In the genomic region with DNA sequence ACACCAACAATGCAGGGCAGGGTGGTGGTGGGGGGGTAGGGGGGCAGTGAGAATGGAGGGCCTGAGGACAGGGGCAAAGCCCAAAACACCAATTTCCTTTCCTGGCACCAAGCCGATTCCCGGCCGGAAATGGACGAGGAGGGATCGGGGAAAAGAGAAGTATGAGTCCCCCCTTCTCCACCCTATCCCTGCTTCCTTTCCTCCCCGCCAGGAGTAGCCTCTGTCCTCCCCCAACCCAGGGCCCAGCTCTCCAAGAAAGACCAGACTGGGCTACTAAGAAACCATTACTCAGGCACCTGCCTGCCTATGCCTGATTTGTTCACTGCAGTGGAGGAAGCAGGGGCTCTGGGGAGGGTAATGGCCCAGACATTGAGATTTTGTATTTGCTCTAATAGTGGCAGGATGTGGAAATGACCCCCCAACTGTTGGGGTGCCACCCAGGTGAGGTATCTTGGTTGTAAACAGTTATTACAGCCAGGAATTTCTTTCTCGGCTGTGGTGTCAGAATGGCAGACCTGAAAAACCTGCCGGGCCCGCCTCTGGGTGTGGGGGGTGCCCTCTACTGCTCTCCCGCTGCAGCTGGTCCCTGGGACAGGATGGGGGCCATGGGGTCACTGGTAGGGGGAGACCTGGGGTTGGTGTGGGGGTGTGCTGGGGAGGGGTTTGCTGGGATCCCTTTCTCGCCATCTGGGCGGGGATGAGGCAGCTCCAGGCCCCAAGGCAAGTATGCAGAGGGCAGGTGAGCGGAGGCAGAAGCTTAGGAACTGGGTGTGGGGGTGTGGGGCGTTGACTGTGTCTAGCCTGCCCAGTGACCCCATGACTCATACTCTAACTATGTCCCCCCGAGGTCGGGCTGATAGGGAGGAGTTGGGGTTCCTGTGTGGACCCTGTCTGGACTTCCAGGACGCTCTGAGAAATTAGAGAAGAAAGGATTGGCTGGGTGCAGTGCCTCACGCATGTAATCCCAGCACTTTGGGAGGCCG, we compare ENCODE assay signal across 10 cellular contexts. TPM values are rescaled to one million over a fixed set of nuclear protein-coding genes. Genes with fewer than 3 reads are reported as not detected.
DNase-seq lines count a peak whose midpoint lies in the region; ATAC-seq, FAIRE-seq and TF ChIP-seq lines count a peak whose summit lies in the region.
"Had no signal": no experiment of that assay in that cellular context is flagged by ENCODE, and none has a peak within 500 bp of the region (broad histone marks: within the 10 kb centered on the region; RNA-seq: fewer than 3 reads in every experiment).

No MANE protein-coding gene starts in this region.

- H3K9me3 ChIP-seq in K562 (replicated peaks; ENCODE audit: control insufficient read depth, insufficient read depth, low read depth, low read length) (no peaks in the 10 kb centered on the region), upper lobe of right lung (no peaks in the 10 kb centered on the region)

- H4K20me1 ChIP-seq in K562 (replicated peaks; ENCODE audit: control insufficient read depth, insufficient read depth, low read length) = no peaks in the 10 kb centered on the region

- intact Hi-C loops in K562 (cut with micrococcal nuclease) (no loop called here), left colon (cut with DNase I, micrococcal nuclease) (no loop called here), upper lobe of right lung (cut with DNase I) (no loop called here)

- 54% methylated on average over 9 of the region's 19 CpGs for WGBS in K562 (ENCODE audit: insufficient coverage, low coverage, missing lambda C conversion rate)

- H3K36me3 ChIP-seq in K562 (ENCODE audit: control insufficient read depth, insufficient read depth, low read length) = no peaks in the 10 kb centered on the region
- no peaks in the 10 kb centered on the region for H3K36me3 ChIP-seq in upper lobe of right lung

- H3K4me1 ChIP-seq in K562 (replicated peaks in 1 of 2; ENCODE audit: control insufficient read depth in 2 of 2, insufficient read depth in 2 of 2, low read length in 2 of 2) (peaks cover 0 to 12% of the 10 kb centered on the region in 2 experiments; a peak in 3 of 5 replicates), upper lobe of right lung (no peaks in the 10 kb centered on the region)

- H3K9me1 ChIP-seq in K562 (ENCODE audit: control insufficient read depth, insufficient read depth, low read length) = no peaks in the 10 kb centered on the region

- no peak for TF ChIP-seq CTCF in K562 (IDR thresholded peaks at IDR 0.05 in 2 of 3, conservative IDR thresholded peaks at IDR 0.05 in 1 of 3; ENCODE audit: insufficient read depth in 2 of 3, low read depth in 1 of 3, low read length in 3 of 3)
- TF ChIP-seq CTCF in upper lobe of right lung (IDR thresholded peaks at IDR 0.05) = no peak

- CTCF ChIA-PET in K562 (lab: Yijun Ruan, JAX; ENCODE audit: low intra/inter-chr PET ratio) = no interaction called here

- no TSS peak for BruUV-seq in K562 (replicated peaks; lab: Mats Ljungman, UMichigan)

- POLR2A ChIA-PET in K562 (lab: Yijun Ruan, JAX) = interaction anchor here (0.6 to 1.0 kb wide), 2 partner anchors 8 to 120 kb away, joined by 3 read pairs; no protein-coding TSS in a partner anchor

- H3K4me1 Mint-ChIP-seq in stimulated activated naive CD8-positive, alpha-beta T cell treated with anti-CD3 and anti-CD28 coated beads, Interleukin-15, amount 100 ng/mL, for 72 hours = peaks cover 23% of the 10 kb centered on the region

- no peak for TF ChIP-seq POLR2A in K562 (conservative IDR thresholded peaks at IDR 0.05)

- no peak overlapping the region for H3K4me3 Mint-ChIP-seq in stimulated activated naive CD8-positive, alpha-beta T cell treated with anti-CD3 and anti-CD28 coated beads, Interleukin-15, amount 100 ng/mL, for 72 hours

- H3K27me3 Mint-ChIP-seq in stimulated activated naive CD8-positive, alpha-beta T cell treated with anti-CD3 and anti-CD28 coated beads, Interleukin-15, amount 100 ng/mL, for 72 hours = no peaks in the 10 kb centered on the region

- ATAC-seq in K562 (peak; percentile 47; the same call in 2 of the 3 replicates), left colon (peak; percentile 67), upper lobe of right lung (peak; percentile 54), HG02840 (IDR thresholded peaks at IDR 0.05; ENCODE audit: low FRiP score, unreplicated experiment) (no peak)
- ATAC-seq in stimulated activated naive CD8-positive, alpha-beta T cell treated with anti-CD3 and anti-CD28 coated beads, Interleukin-15, amount 100 ng/mL, for 72 hours = no peak

- DNase-seq in K562 (ENCODE audit: extremely low read depth in 1 of 4, low spot score in 3 of 4) = peak in 3 of 4 experiments; percentile 19 to 42 (median 36)
- DNase-seq in left colon = no peak
- DNase-seq in upper lobe of right lung = no peak
- no peak for DNase-seq in stimulated activated naive CD8-positive, alpha-beta T cell treated with anti-CD3 and anti-CD28 coated beads, Interleukin-15, amount 100 ng/mL, for 72 hours
- DNase-seq in stimulated activated CD4-positive, alpha-beta T cell treated with anti-CD3 and anti-CD28 coated beads, Interleukin-1b, Interleukin-23, amount 100 ng/mL, for 48 hours = no peak
- DNase-seq: DND-41, GM23248, OCI-M1 had no signal

- no peak overlapping the region for H3K27ac Mint-ChIP-seq in stimulated activated naive CD8-positive, alpha-beta T cell treated with anti-CD3 and anti-CD28 coated beads, Interleukin-15, amount 100 ng/mL, for 72 hours

- no peak for TF ChIP-seq EP300 in K562 (IDR thresholded peaks at IDR 0.05; ENCODE audit: low read length)

- in situ Hi-C loops in K562 (cut with MboI) = no loop called here

- no peaks in the 10 kb centered on the region; the same call in 2 of the 3 replicates for H3K79me2 ChIP-seq in K562 (ENCODE audit: control insufficient read depth, insufficient read depth, low read length)

- FAIRE-seq in K562 (lab: Jason Lieb, UNC) = no peak
- FAIRE-seq: islet of Langerhans had no signal

- H3K27ac ChIP-seq in K562 (ENCODE audit: extremely low read depth, low read depth, low read length) = no peak overlapping the region
- H3K27ac ChIP-seq in upper lobe of right lung = peak overlapping the region; percentile 58
- H3K27ac ChIP-seq: GM23248 had no signal

- H3K9ac ChIP-seq in K562 (ENCODE audit: insufficient read depth in 1 of 2, low read depth in 2 of 2, low read length in 2 of 2) = peak overlapping the region in 1 of 2 experiments; percentile 2; a peak in 2 of 4 replicates
- H3K9ac ChIP-seq: GM23248 had no signal

- TF ChIP-seq RAD21 in K562 (CRISPR knock-in tag; conservative IDR thresholded peaks at IDR 0.05 in 1 of 2, IDR thresholded peaks at IDR 0.05 in 1 of 2) = no peak

- H2AFZ ChIP-seq in K562 (ENCODE audit: low read depth, low read length) = no peak overlapping the region
- H2AFZ ChIP-seq: GM23248 had no signal

- H3K4me3 ChIP-seq in K562 (no peak overlapping the region), upper lobe of right lung (peak overlapping the region; percentile 40)
- H3K4me3 ChIP-seq: GM23248 had no signal

- H3K27me3 ChIP-seq in K562 (ENCODE audit: control insufficient read depth in 2 of 2, insufficient read depth in 2 of 2, low read length in 2 of 2) = no peaks in the 10 kb centered on the region
- H3K27me3 ChIP-seq in upper lobe of right lung = no peaks in the 10 kb centered on the region

- no peaks in the 10 kb centered on the region for H3K9me3 Mint-ChIP-seq in stimulated activated naive CD8-positive, alpha-beta T cell treated with anti-CD3 and anti-CD28 coated beads, Interleukin-15, amount 100 ng/mL, for 72 hours

- H3K4me2 ChIP-seq in K562 (ENCODE audit: insufficient read depth, low read length) = no peak overlapping the region

RNA-seq across cellular contexts. Expression of a gene that starts 0.7 kb away (rescaled TPM):
- total RNA-seq in K562 (2011; cell fraction: chromatin; rRNA removed; ENCODE audit: low replicate concordance) = 4.7 and 8.2 TPM in 2 replicates
- 2.5 and 2.9 TPM in 2 replicates for total RNA-seq in K562 (2011; cell fraction: nucleolus; rRNA removed)
- total RNA-seq in K562 (2011; cell fraction: nucleoplasm; rRNA removed) = 4.4 and 7.8 TPM in 2 replicates
- 0.77 and 1.1 TPM in 2 replicates for total RNA-seq in K562 (2014; rRNA removed)
- total RNA-seq in K562 (2014; rRNA removed; fragmentation: Illumina TruSeq; extraction: Trizol) = 0.22 and 0.29 TPM in 2 replicates
- 0.40 and 0.57 TPM in 2 replicates for total RNA-seq in K562 (2015; rRNA removed; fragmentation: Illumina TruSeq; extraction: Trizol)
- 3.1 and 3.6 TPM in 2 replicates for total RNA-seq in K562 (2021)
- polyA plus RNA-seq in K562 (2011; rRNA removed) = 0.54 and 1.3 TPM in 2 replicates
- polyA plus RNA-seq in K562 (2011; cell fraction: cytosol; rRNA removed) = 0.74 and 0.97 TPM in 2 replicates
- 3.4 and 4.4 TPM in 2 replicates for polyA plus RNA-seq in K562 (2011; cell fraction: nucleus; rRNA removed)
- polyA plus RNA-seq in K562 (2012) = 1.9 and 3.0 TPM in 2 replicates
- polyA plus RNA-seq in K562 (2014; fragmentation: Illumina TruSeq; extraction: Trizol) = 1.9 and 2.0 TPM in 2 replicates
- under 1 TPM; 0.13 to 0.14 TPM for polyA plus RNA-seq in K562 (2014; fragmentation: Nextera tagmentation; extraction: Ambion mirVana)
- 1.3 and 2.2 TPM in 2 replicates for polyA plus RNA-seq in K562 (2014; rRNA removed)
- 0.32 and 0.51 TPM in 2 replicates for polyA minus RNA-seq in K562 (2011; rRNA and poly(A)+ RNA removed)
- polyA minus RNA-seq in K562 (2011; cell fraction: cytosol; rRNA and poly(A)+ RNA removed) = 0.48 and 0.64 TPM in 2 replicates
- polyA minus RNA-seq in K562 (2011; cell fraction: nucleus; rRNA and poly(A)+ RNA removed) = 0.67 and 0.78 TPM in 2 replicates
- 10 to 100 TPM; 15.0 to 15.7 TPM for total RNA-seq in left colon
- total RNA-seq in upper lobe of right lung = 10.8 TPM

RNA-seq across cellular contexts. Expression of a gene that starts 14.3 kb away (rescaled TPM):
- 7.1 and 19.3 TPM in 2 replicates for total RNA-seq in K562 (2011; cell fraction: chromatin; rRNA removed; ENCODE audit: low replicate concordance)
- 10.7 and 13.4 TPM in 2 replicates for total RNA-seq in K562 (2011; cell fraction: nucleolus; rRNA removed)
- 11.1 and 15.0 TPM in 2 replicates for total RNA-seq in K562 (2011; cell fraction: nucleoplasm; rRNA removed)
- total RNA-seq in K562 (2014; rRNA removed) (2.0 and 2.4 TPM in 2 replicates), K562 (2014; rRNA removed; fragmentation: Illumina TruSeq; extraction: Trizol) (0.55 and 0.64 TPM in 2 replicates), K562 (2015; rRNA removed; fragmentation: Illumina TruSeq; extraction: Trizol) (0.75 and 1.2 TPM in 2 replicates), K562 (2021) (2.8 and 3.8 TPM in 2 replicates), left colon (1 to 10 TPM; 4.2 to 5.9 TPM), upper lobe of right lung (17.3 TPM)
- polyA plus RNA-seq in K562 (2011; rRNA removed) (2.5 and 5.3 TPM in 2 replicates), K562 (2014; fragmentation: Illumina TruSeq; extraction: Trizol) (3.6 and 3.7 TPM in 2 replicates), K562 (2014; fragmentation: Nextera tagmentation; extraction: Ambion mirVana) (under 1 TPM; 0.24 to 0.29 TPM), K562 (2014; rRNA removed) (3.8 and 5.7 TPM in 2 replicates)
- 2.9 and 4.7 TPM in 2 replicates for polyA plus RNA-seq in K562 (2011; cell fraction: cytosol; rRNA removed)
- 23.9 and 40.4 TPM in 2 replicates for polyA plus RNA-seq in K562 (2011; cell fraction: nucleus; rRNA removed)
- 2.3 and 14.7 TPM in 2 replicates for polyA plus RNA-seq in K562 (2012)
- polyA minus RNA-seq in K562 (2011; rRNA and poly(A)+ RNA removed) = 0.63 and 0.72 TPM in 2 replicates
- 0.67 and 1.4 TPM in 2 replicates for polyA minus RNA-seq in K562 (2011; cell fraction: cytosol; rRNA and poly(A)+ RNA removed)
- polyA minus RNA-seq in K562 (2011; cell fraction: nucleus; rRNA and poly(A)+ RNA removed) = 3.9 and 4.9 TPM in 2 replicates

RNA-seq across cellular contexts. Expression of a gene that starts 16.3 kb away (rescaled TPM):
- 40.6 and 53.3 TPM in 2 replicates for total RNA-seq in K562 (2011; cell fraction: chromatin; rRNA removed; ENCODE audit: low replicate concordance)
- total RNA-seq in K562 (2011; cell fraction: nucleolus; rRNA removed) = 26.7 and 35.2 TPM in 2 replicates
- total RNA-seq in K562 (2011; cell fraction: nucleoplasm; rRNA removed) = 33.7 and 52.6 TPM in 2 replicates
- total RNA-seq in K562 (2014; rRNA removed) (15.9 and 20.8 TPM in 2 replicates), K562 (2014; rRNA removed; fragmentation: Illumina TruSeq; extraction: Trizol) (8.4 and 9.5 TPM in 2 replicates), K562 (2015; rRNA removed; fragmentation: Illumina TruSeq; extraction: Trizol) (11.8 and 11.9 TPM in 2 replicates), K562 (2021) (16.9 and 20.3 TPM in 2 replicates), left colon (10 to 100 TPM; 23.2 to 26.6 TPM), upper lobe of right lung (62.4 TPM)
- polyA plus RNA-seq in K562 (2011; rRNA removed) (10.5 and 11.2 TPM in 2 replicates), K562 (2014; fragmentation: Illumina TruSeq; extraction: Trizol) (18.7 and 20.6 TPM in 2 replicates), K562 (2014; fragmentation: Nextera tagmentation; extraction: Ambion mirVana) (1 to 10 TPM; 1.9 to 3.8 TPM), K562 (2014; rRNA removed) (14.8 and 15.1 TPM in 2 replicates)
- polyA plus RNA-seq in K562 (2011; cell fraction: cytosol; rRNA removed) = 13.1 and 28.0 TPM in 2 replicates
- 11.2 and 20.3 TPM in 2 replicates for polyA plus RNA-seq in K562 (2011; cell fraction: nucleus; rRNA removed)
- 18.1 and 29.3 TPM in 2 replicates for polyA plus RNA-seq in K562 (2012)
- polyA minus RNA-seq in K562 (2011; rRNA and poly(A)+ RNA removed) = 15.7 and 26.0 TPM in 2 replicates
- polyA minus RNA-seq in K562 (2011; cell fraction: cytosol; rRNA and poly(A)+ RNA removed) = 22.6 and 27.9 TPM in 2 replicates
- polyA minus RNA-seq in K562 (2011; cell fraction: nucleus; rRNA and poly(A)+ RNA removed) = 12.1 and 15.5 TPM in 2 replicates

RNA-seq across cellular contexts. Expression of a gene that starts 20.2 kb away (rescaled TPM):
- 248 and 538 TPM in 2 replicates for total RNA-seq in K562 (2011; cell fraction: chromatin; rRNA removed; ENCODE audit: low replicate concordance)
- total RNA-seq in K562 (2011; cell fraction: nucleolus; rRNA removed) = 297 and 325 TPM in 2 replicates
- 309 and 310 TPM in 2 replicates for total RNA-seq in K562 (2011; cell fraction: nucleoplasm; rRNA removed)
- total RNA-seq in K562 (2014; rRNA removed) (52.5 and 59.7 TPM in 2 replicates), K562 (2014; rRNA removed; fragmentation: Illumina TruSeq; extraction: Trizol) (28.6 and 40.4 TPM in 2 replicates), K562 (2015; rRNA removed; fragmentation: Illumina TruSeq; extraction: Trizol) (27.5 and 29.0 TPM in 2 replicates), K562 (2021) (78.7 and 79.9 TPM in 2 replicates), left colon (10 to 100 TPM; 39.7 to 57.7 TPM), upper lobe of right lung (63.2 TPM)
- polyA plus RNA-seq in K562 (2011; rRNA removed) (122 and 125 TPM in 2 replicates), K562 (2014; fragmentation: Illumina TruSeq; extraction: Trizol) (81.8 and 90.8 TPM in 2 replicates), K562 (2014; fragmentation: Nextera tagmentation; extraction: Ambion mirVana) (10 to 100 TPM; 19.4 to 31.0 TPM), K562 (2014; rRNA removed) (106 and 136 TPM in 2 replicates)
- 110 and 158 TPM in 2 replicates for polyA plus RNA-seq in K562 (2011; cell fraction: cytosol; rRNA removed)
- 536 and 714 TPM in 2 replicates for polyA plus RNA-seq in K562 (2011; cell fraction: nucleus; rRNA removed)
- polyA plus RNA-seq in K562 (2012) = 72.7 and 146 TPM in 2 replicates
- 50.8 and 83.2 TPM in 2 replicates for polyA minus RNA-seq in K562 (2011; rRNA and poly(A)+ RNA removed)
- 30.2 and 31.0 TPM in 2 replicates for polyA minus RNA-seq in K562 (2011; cell fraction: cytosol; rRNA and poly(A)+ RNA removed)
- polyA minus RNA-seq in K562 (2011; cell fraction: nucleus; rRNA and poly(A)+ RNA removed) = 90.1 and 104 TPM in 2 replicates

RNA-seq across cellular contexts. Expression of a gene that starts 57.4 kb away (rescaled TPM):
- total RNA-seq in K562 (2011; cell fraction: chromatin; rRNA removed; ENCODE audit: low replicate concordance) = 195 and 197 TPM in 2 replicates
- total RNA-seq in K562 (2011; cell fraction: nucleolus; rRNA removed) = 52.9 and 55.0 TPM in 2 replicates
- total RNA-seq in K562 (2011; cell fraction: nucleoplasm; rRNA removed) = 112 and 180 TPM in 2 replicates
- 21.7 and 24.0 TPM in 2 replicates for total RNA-seq in K562 (2014; rRNA removed)
- 15.3 and 16.2 TPM in 2 replicates for total RNA-seq in K562 (2014; rRNA removed; fragmentation: Illumina TruSeq; extraction: Trizol)
- total RNA-seq in K562 (2015; rRNA removed; fragmentation: Illumina TruSeq; extraction: Trizol) = 18.4 and 20.8 TPM in 2 replicates
- 27.4 and 37.5 TPM in 2 replicates for total RNA-seq in K562 (2021)
- 28.8 and 31.9 TPM in 2 replicates for polyA plus RNA-seq in K562 (2011; rRNA removed)
- polyA plus RNA-seq in K562 (2011; cell fraction: cytosol; rRNA removed) = 15.3 and 19.5 TPM in 2 replicates
- 159 and 162 TPM in 2 replicates for polyA plus RNA-seq in K562 (2011; cell fraction: nucleus; rRNA removed)
- 26.9 and 43.0 TPM in 2 replicates for polyA plus RNA-seq in K562 (2012)
- polyA plus RNA-seq in K562 (2014; fragmentation: Illumina TruSeq; extraction: Trizol) = 27.3 and 31.0 TPM in 2 replicates
- polyA plus RNA-seq in K562 (2014; fragmentation: Nextera tagmentation; extraction: Ambion mirVana) = 1 to 10 TPM; 4.1 to 4.6 TPM
- polyA plus RNA-seq in K562 (2014; rRNA removed) = 41.6 and 42.4 TPM in 2 replicates
- 26.0 and 41.0 TPM in 2 replicates for polyA minus RNA-seq in K562 (2011; rRNA and poly(A)+ RNA removed)
- 7.2 and 8.1 TPM in 2 replicates for polyA minus RNA-seq in K562 (2011; cell fraction: cytosol; rRNA and poly(A)+ RNA removed)
- 21.1 and 50.1 TPM in 2 replicates for polyA minus RNA-seq in K562 (2011; cell fraction: nucleus; rRNA and poly(A)+ RNA removed)
- 10 to 100 TPM; 37.1 to 45.0 TPM for total RNA-seq in left colon
- 52.8 TPM for total RNA-seq in upper lobe of right lung

Comparison
In these comparisons a context has a peak if more than half of its experiments do, and no peak if none do; other contexts are left out.
1. ATAC-seq: peak in K562 (single experiment), left colon (single experiment) and upper lobe of right lung (single experiment); none in stimulated activated naive CD8-positive, alpha-beta T cell treated with anti-CD3 and anti-CD28 coated beads, Interleukin-15, amount 100 ng/mL, for 72 hours (single experiment) and HG02840 (single experiment).
2. DNase-seq: peak in K562 (3 of 4); none in left colon (0 of 2), upper lobe of right lung (single experiment), stimulated activated naive CD8-positive, alpha-beta T cell treated with anti-CD3 and anti-CD28 coated beads, Interleukin-15, amount 100 ng/mL, for 72 hours (0 of 2) and stimulated activated CD4-positive, alpha-beta T cell treated with anti-CD3 and anti-CD28 coated beads, Interleukin-1b, Interleukin-23, amount 100 ng/mL, for 48 hours (single experiment).